In the genomic region with DNA sequence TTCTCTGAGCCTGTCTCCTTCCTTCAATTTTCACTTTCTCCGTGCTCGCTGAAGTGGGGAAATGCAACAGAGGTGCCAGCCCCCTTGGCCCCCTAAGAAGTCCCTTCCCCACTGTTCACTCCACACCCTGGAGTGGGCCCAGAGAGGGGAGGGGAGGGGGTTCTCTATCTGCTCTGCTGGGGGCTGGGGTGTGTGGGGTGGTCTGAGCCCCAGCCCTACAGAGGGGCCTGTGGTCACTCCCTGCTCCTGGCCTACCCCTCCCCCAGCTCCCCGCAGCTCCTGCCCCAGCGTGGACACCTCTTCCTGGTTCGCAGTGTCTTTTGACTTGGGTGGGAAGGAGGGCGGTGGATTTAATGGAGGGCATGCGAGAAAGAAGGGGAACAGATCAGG, we compare ENCODE assay signal across 6 cellular contexts.
DNase-seq lines count a peak whose midpoint lies in the region; TF ChIP-seq lines count a peak whose summit lies in the region.

No MANE protein-coding gene starts in this region.

- H3K27ac ChIP-seq in RWPE1 (peak overlapping the region; percentile 99), epithelial cell of prostate (peak overlapping the region; percentile 91), skin epidermis (peak overlapping the region; percentile 34 to 100 (median 98))

- no peak for TF ChIP-seq CTCF in RWPE1 (conservative IDR thresholded peaks at IDR 0.05; ENCODE audit: low read depth)

- POLR2A ChIA-PET in RWPE1 (lab: Yijun Ruan, JAX; ENCODE audit: low non-redundant PET): no interaction called here

- peak overlapping the region; percentile 66 to 92 (median 83) for H3K4me3 ChIP-seq in skin epidermis

- DNase-seq in RWPE1 (ENCODE audit: low spot score) (no peak), epithelial cell of prostate (ENCODE audit: low read depth, low spot score) (no peak), NCI-H187 (lab: John Stamatoyannopoulos, UW) (no peak), COLO668 (lab: John Stamatoyannopoulos, UW; ENCODE audit: unreplicated experiment) (no peak)
- DNase-seq in activated effector memory CD4-positive, alpha-beta T cell treated with anti-CD3 and anti-CD28 coated beads, Interleukin-2, amount 50 U/mL, for 16 hours: no peak

- CTCF ChIA-PET in RWPE1 (lab: Yijun Ruan, JAX): interaction anchor here (0.6 to 5.2 kb wide), 2 partner anchors 11 to 13 kb away, joined by 3 to 24 read pairs; no protein-coding TSS in a partner anchor
